26 cellular contexts compared by ENCODE assay signal in genomic region chr9:87950296-87950695, GRCh38. TPM values are rescaled to one million over a fixed set of nuclear protein-coding genes. Genes with fewer than 3 reads are reported as not detected.
"Had no signal": no experiment of that assay in that cellular context is flagged by ENCODE, and none has a peak within 500 bp of the region (broad histone marks: within the 10 kb centered on the region; RNA-seq: fewer than 3 reads in every experiment).

No MANE protein-coding gene starts in this region.

- H3K36me3 ChIP-seq: brain microvascular endothelial cell, MG63, Peyer's patch had no signal

- H3K27ac ChIP-seq: brain microvascular endothelial cell, Peyer's patch, RWPE1, VCaP had no signal

- DNase-seq: activated B cell treated with CpG ODN at 0.5 μM for 24 hours; activated CD4-positive, alpha-beta memory T cell treated with anti-CD3 and anti-CD28 coated beads, Interleukin-2, amount 10 ng/mL, durations not matched to agents 7 days and 5 days; activated CD4-positive, alpha-beta T cell treated with anti-CD3 and anti-CD28 coated beads for 1 hour; activated CD4-positive, alpha-beta T cell treated with anti-CD3 and anti-CD28 coated beads for 48 hours; activated CD8-positive, alpha-beta memory T cell treated with anti-CD3 and anti-CD28 coated beads for 24 hours; activated CD8-positive, alpha-beta memory T cell treated with anti-CD3 and anti-CD28 coated beads, Interleukin-2, amount 10 ng/mL, durations not matched to agents 7 days and 5 days; activated CD8-positive, alpha-beta memory T cell treated with anti-CD3 and anti-CD28 coated beads, Interleukin-2, amount 50 U/mL, for 48 hours; activated effector memory CD4-positive, alpha-beta T cell treated with Interleukin-2 at 50 U/mL for 16 hours; activated naive CD4-positive, alpha-beta T cell treated with anti-CD3 and anti-CD28 coated beads, Interleukin-2, amount 10 ng/mL, durations not matched to agents 7 days and 5 days; activated naive CD8-positive, alpha-beta T cell treated with anti-CD3 and anti-CD28 coated beads for 36 hours; activated T-cell treated with anti-CD3 and anti-CD28 coated beads, Interleukin-2, amount 50 U/mL, for 48 hours; amniotic stem cell; aorta; central memory CD4-positive, alpha-beta T cell; MG63; NCI-H1436 treated with DMSO at 0.1 percent for 48 hours; NCI-H345; NCI-H524 treated with DMSO at 0.1 percent for 48 hours; Peyer's patch; T-helper 9 cell had no signal

- ATAC-seq: activated CD8-positive, alpha-beta memory T cell treated with anti-CD3 and anti-CD28 coated beads, Interleukin-2, amount 10 ng/mL, durations not matched to agents 7 days and 5 days; Right ventricle myocardium inferior had no signal

- H3K4me3 ChIP-seq: MG63, Peyer's patch had no signal

- H3K4me1 Mint-ChIP-seq: activated B cell treated with CpG ODN at 0.5 μM for 24 hours; activated naive CD4-positive, alpha-beta T cell treated with anti-CD3 and anti-CD28 coated beads, Interleukin-2, amount 10 ng/mL, durations not matched to agents 7 days and 5 days had no signal

- H3K27ac Mint-ChIP-seq: activated B cell treated with CpG ODN at 0.5 μM for 24 hours; activated CD4-positive, alpha-beta memory T cell treated with anti-CD3 and anti-CD28 coated beads, Interleukin-2, amount 10 ng/mL, durations not matched to agents 7 days and 5 days; activated CD8-positive, alpha-beta memory T cell treated with anti-CD3 and anti-CD28 coated beads, Interleukin-2, amount 10 ng/mL, durations not matched to agents 7 days and 5 days; activated naive CD4-positive, alpha-beta T cell treated with anti-CD3 and anti-CD28 coated beads, Interleukin-2, amount 10 ng/mL, durations not matched to agents 7 days and 5 days; activated naive CD8-positive, alpha-beta T cell treated with anti-CD3 and anti-CD28 coated beads for 36 hours had no signal

- H3K4me1 ChIP-seq: Peyer's patch had no signal

- H3K4me3 Mint-ChIP-seq: activated B cell treated with CpG ODN at 0.5 μM for 24 hours; activated CD4-positive, alpha-beta memory T cell treated with anti-CD3 and anti-CD28 coated beads, Interleukin-2, amount 10 ng/mL, durations not matched to agents 7 days and 5 days; activated CD8-positive, alpha-beta memory T cell treated with anti-CD3 and anti-CD28 coated beads, Interleukin-2, amount 10 ng/mL, durations not matched to agents 7 days and 5 days; activated naive CD4-positive, alpha-beta T cell treated with anti-CD3 and anti-CD28 coated beads, Interleukin-2, amount 10 ng/mL, durations not matched to agents 7 days and 5 days; activated naive CD8-positive, alpha-beta T cell treated with anti-CD3 and anti-CD28 coated beads for 36 hours had no signal

- H3K36me3 Mint-ChIP-seq: activated CD8-positive, alpha-beta memory T cell treated with anti-CD3 and anti-CD28 coated beads, Interleukin-2, amount 10 ng/mL, durations not matched to agents 7 days and 5 days; activated naive CD4-positive, alpha-beta T cell treated with anti-CD3 and anti-CD28 coated beads, Interleukin-2, amount 10 ng/mL, durations not matched to agents 7 days and 5 days; activated naive CD8-positive, alpha-beta T cell treated with anti-CD3 and anti-CD28 coated beads for 36 hours had no signal

- H3K27me3 ChIP-seq: brain microvascular endothelial cell, MG63, Peyer's patch had no signal

RNA-seq across cellular contexts. Expression of gene SPATA31C1, which starts 32.5 kb away (rescaled TPM):
- total RNA-seq: activated B cell treated with CpG ODN at 0.5 μM for 24 hours; activated CD4-positive, alpha-beta memory T cell treated with anti-CD3 and anti-CD28 coated beads, Interleukin-2, amount 10 ng/mL, durations not matched to agents 7 days and 5 days; activated CD8-positive, alpha-beta memory T cell treated with anti-CD3 and anti-CD28 coated beads, Interleukin-2, amount 10 ng/mL, durations not matched to agents 7 days and 5 days; activated naive CD8-positive, alpha-beta T cell treated with anti-CD3 and anti-CD28 coated beads for 36 hours; aorta; cerebellum; NCI-H460; Peyer's patch; Right ventricle myocardium inferior had no signal
